ENCODE assay signal across 1 cellular context in the genomic region with DNA sequence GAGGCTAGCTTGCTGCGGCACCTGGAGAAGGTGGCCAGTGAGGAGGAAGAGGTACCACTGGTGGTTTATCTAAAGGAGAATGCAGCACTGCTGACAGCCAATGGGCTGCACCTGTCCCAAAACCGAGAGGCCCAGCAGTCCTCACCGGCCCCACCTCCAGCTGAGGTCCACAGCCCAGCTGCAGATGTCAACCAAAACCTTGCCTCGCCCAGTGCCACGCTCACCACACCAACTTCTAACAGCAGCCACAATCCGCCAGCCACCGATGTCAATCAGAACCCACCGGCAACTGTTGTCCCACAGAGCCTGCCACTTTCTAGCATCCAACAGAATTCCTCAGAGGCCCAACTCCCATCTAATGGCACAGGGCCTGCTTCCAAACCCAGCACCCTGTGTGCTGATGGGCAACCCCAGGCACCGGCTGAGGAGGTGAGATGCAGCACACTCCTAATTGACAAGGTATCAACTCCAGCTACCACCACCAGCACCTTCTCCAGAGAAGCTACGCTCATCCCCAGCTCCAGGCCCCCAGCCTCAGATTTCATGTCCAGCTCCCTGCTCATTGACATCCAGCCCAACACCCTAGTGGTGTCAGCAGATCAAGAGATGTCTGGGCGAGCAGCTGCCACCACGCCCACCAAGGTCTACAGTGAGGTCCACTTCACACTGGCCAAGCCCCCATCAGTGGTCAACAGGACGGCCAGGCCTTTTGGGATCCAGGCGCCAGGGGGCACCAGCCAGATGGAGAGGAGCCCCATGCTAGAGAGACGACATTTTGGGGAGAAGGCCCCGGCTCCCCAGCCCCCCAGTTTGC.
TF ChIP-seq lines count a peak whose summit lies in the region.

No MANE protein-coding gene starts in this region.

TF ChIP-seq in H1, 55 proteins besides CTCF, POLR2A, EP300 and RAD21:
- TF ChIP-seq SIRT6 (IDR thresholded peaks at IDR 0.05; ENCODE audit: low read length) (no peak), FOSL1 (IDR thresholded peaks at IDR 0.05; ENCODE audit: insufficient read depth, low read depth, low read length) (no peak), TCF12 (IDR thresholded peaks at IDR 0.05; ENCODE audit: low read depth, low read length) (no peak), ZNF274 (IDR thresholded peaks at IDR 0.05; ENCODE audit: borderline replicate concordance, extremely low read depth, low read length) (no peak), MAFK (IDR thresholded peaks at IDR 0.05; ENCODE audit: low read depth, low read length) (no peak), SIX5 (IDR thresholded peaks at IDR 0.05; ENCODE audit: low read depth, low read length) (no peak), JUN (IDR thresholded peaks at IDR 0.05; ENCODE audit: low read depth, low read length) (no peak), CREB1 (IDR thresholded peaks at IDR 0.05) (no peak), BACH1 (IDR thresholded peaks at IDR 0.05; ENCODE audit: low read length) (no peak), SAP30 (IDR thresholded peaks at IDR 0.05; ENCODE audit: insufficient read depth, insufficient replicate concordance, low read length) (no peak), CHD2 (IDR thresholded peaks at IDR 0.05; ENCODE audit: low read length) (no peak), ASH2L (IDR thresholded peaks at IDR 0.05; ENCODE audit: low read length) (no peak), RBBP5 (IDR thresholded peaks at IDR 0.05; ENCODE audit: borderline replicate concordance, low read depth, low read length) (no peak), TAF1 (IDR thresholded peaks at IDR 0.05; ENCODE audit: low read depth, low read length) (no peak), EZH2 (IDR thresholded peaks at IDR 0.05; ENCODE audit: low read depth, low read length, severe bottlenecking) (no peak), SP1 (IDR thresholded peaks at IDR 0.05; ENCODE audit: low read depth, low read length) (no peak), GTF2F1 (IDR thresholded peaks at IDR 0.05; ENCODE audit: borderline replicate concordance, low read depth, low read length) (no peak), CBX8 (IDR thresholded peaks at IDR 0.05; ENCODE audit: borderline replicate concordance, low read depth, low read length) (no peak)
- TF ChIP-seq, protein P1, sequence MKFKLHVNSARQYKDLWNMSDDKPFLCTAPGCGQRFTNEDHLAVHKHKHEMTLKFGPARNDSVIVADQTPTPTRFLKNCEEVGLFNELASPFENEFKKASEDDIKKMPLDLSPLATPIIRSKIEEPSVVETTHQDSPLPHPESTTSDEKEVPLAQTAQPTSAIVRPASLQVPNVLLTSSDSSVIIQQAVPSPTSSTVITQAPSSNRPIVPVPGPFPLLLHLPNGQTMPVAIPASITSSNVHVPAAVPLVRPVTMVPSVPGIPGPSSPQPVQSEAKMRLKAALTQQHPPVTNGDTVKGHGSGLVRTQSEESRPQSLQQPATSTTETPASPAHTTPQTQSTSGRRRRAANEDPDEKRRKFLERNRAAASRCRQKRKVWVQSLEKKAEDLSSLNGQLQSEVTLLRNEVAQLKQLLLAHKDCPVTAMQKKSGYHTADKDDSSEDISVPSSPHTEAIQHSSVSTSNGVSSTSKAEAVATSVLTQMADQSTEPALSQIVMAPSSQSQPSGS (IDR thresholded peaks at IDR 0.05; ENCODE audit: low read length): no peak
- TF ChIP-seq, protein P2, sequence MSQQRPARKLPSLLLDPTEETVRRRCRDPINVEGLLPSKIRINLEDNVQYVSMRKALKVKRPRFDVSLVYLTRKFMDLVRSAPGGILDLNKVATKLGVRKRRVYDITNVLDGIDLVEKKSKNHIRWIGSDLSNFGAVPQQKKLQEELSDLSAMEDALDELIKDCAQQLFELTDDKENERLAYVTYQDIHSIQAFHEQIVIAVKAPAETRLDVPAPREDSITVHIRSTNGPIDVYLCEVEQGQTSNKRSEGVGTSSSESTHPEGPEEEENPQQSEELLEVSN (IDR thresholded peaks at IDR 0.05): no peak
